13 cellular contexts compared by ENCODE assay signal in genomic region chr14:59359451-59360124, GRCh38.
DNase-seq lines count a peak whose midpoint lies in the region; ATAC-seq and TF ChIP-seq lines count a peak whose summit lies in the region.
"Had no signal": no experiment of that assay in that cellular context is flagged by ENCODE, and none has a peak within 500 bp of the region (broad histone marks: within the 10 kb centered on the region; RNA-seq: fewer than 3 reads in every experiment).

No MANE protein-coding gene starts in this region.

- no peak for ATAC-seq in HG03039 (IDR thresholded peaks at IDR 0.05; ENCODE audit: unreplicated experiment)
- ATAC-seq: upper lobe of right lung had no signal

- DNase-seq in DMS 273 treated with DMSO at 0.1 percent for 48 hours (lab: John Stamatoyannopoulos, UW), result peak; percentile 8
- DNase-seq in M059J (ENCODE audit: low read depth), result peak; percentile 20
- peak; percentile 43 for DNase-seq in myocyte (ENCODE audit: low read depth)
- no peak for DNase-seq in GDM1 (lab: John Stamatoyannopoulos, UW)
- no peak for DNase-seq in cortex of kidney (lab: John Stamatoyannopoulos, UW)
- no peak for DNase-seq in kidney glomerular epithelial cell (lab: John Stamatoyannopoulos, UW)
- DNase-seq: activated naive CD8-positive, alpha-beta T cell treated with anti-CD3 and anti-CD28 coated beads, Interleukin-2, amount 10 ng/mL, durations not matched to agents 7 days and 5 days; DMS153; MG63; SHP77 treated with DMSO at 0.1 percent for 48 hours; upper lobe of right lung had no signal

- 0 out of 2 replicates have a peak, but pooled peaks have one; percentile 22 for TF ChIP-seq POLR2A in Raji (IDR thresholded peaks at IDR 0.05; ENCODE audit: insufficient read depth, low read depth, low read length)

Comparison
In these comparisons a context has a peak if more than half of its experiments do, and no peak if none do; other contexts are left out.
1. DNase-seq: peak in DMS 273 treated with DMSO at 0.1 percent for 48 hours (single experiment), M059J (single experiment) and myocyte (single experiment); none in GDM1 (single experiment), cortex of kidney (single experiment) and kidney glomerular epithelial cell (single experiment).